21 cellular contexts compared by ENCODE assay signal in the genomic region with DNA sequence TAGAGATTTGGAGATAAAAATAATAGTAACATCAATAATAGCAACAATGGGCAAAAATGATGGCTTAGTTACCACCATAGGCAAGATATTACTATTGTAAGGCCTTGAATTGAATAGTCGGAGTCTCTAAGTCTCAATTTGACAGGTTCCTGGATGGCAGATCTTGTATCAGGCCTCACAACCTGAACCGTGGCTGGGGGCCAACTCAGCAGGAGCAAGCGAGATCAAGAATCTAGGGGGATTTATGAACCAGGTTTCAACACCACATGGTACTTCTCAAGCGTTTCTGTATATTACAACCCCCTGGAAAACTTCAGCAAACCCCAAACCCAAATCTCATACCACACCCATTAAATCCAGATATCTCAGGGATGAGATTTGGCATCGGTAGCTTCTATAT.
DNase-seq lines count a peak whose midpoint lies in the region; ATAC-seq and TF ChIP-seq lines count a peak whose summit lies in the region.
"Had no signal": no experiment of that assay in that cellular context is flagged by ENCODE, and none has a peak within 500 bp of the region (broad histone marks: within the 10 kb centered on the region; RNA-seq: fewer than 3 reads in every experiment).

No MANE protein-coding gene starts in this region.

- H3K27ac ChIP-seq in heart right ventricle, result no peak overlapping the region
- H3K27ac ChIP-seq: BLaER1 had no signal

- no peaks in the 10 kb centered on the region for H3K4me1 ChIP-seq in heart right ventricle

- no peak for ATAC-seq in left ventricle myocardium superior
- ATAC-seq in heart right ventricle, result no peak
- ATAC-seq in GM21825 (IDR thresholded peaks at IDR 0.05; ENCODE audit: unreplicated experiment), result no peak
- ATAC-seq: GM12878 had no signal

- no peaks in the 10 kb centered on the region for H3K36me3 ChIP-seq in heart right ventricle
- H3K36me3 ChIP-seq: BE2C, BLaER1 had no signal

- peaks cover 0 to 7% (median 0%) of the 10 kb centered on the region in 11 donors for H3K9me3 ChIP-seq in heart right ventricle
- H3K9me3 ChIP-seq: BE2C, BLaER1 had no signal

- peak; percentile 16 for DNase-seq in left ventricle myocardium superior
- DNase-seq in heart right ventricle, result no peak
- peak; percentile 24 for DNase-seq in NCI-H69 (lab: John Stamatoyannopoulos, UW)
- peak; percentile 45 for DNase-seq in cerebellum (ENCODE audit: low spot score)
- no peak for DNase-seq in GDM1 (lab: John Stamatoyannopoulos, UW)
- DNase-seq: 8988T; ACHN; BE2C; CD4-positive, alpha-beta memory T cell; CD4-positive, CD25-positive, alpha-beta regulatory T cell; CD8-positive, alpha-beta memory T cell; COR-L47; DMS 273 treated with DMSO at 0.1 percent for 48 hours; DMS153; DMS53; DMS79; DND-41; EL had no signal

- intact Hi-C loops in left ventricle myocardium superior (cut with micrococcal nuclease), result no loop called here
- intact Hi-C loops in heart right ventricle (cut with DNase I), result loop anchor here in 2 of 10 donors (5.0 to 10.0 kb wide), 2 partner anchors 427 to 429 kb away; no protein-coding TSS in a partner anchor

- H3K4me3 ChIP-seq in heart right ventricle, result no peak overlapping the region
- H3K4me3 ChIP-seq: BLaER1, GM12878 had no signal

- H3K27me3 ChIP-seq in heart right ventricle, result no peaks in the 10 kb centered on the region
- H3K27me3 ChIP-seq: BE2C, BLaER1 had no signal

- no peak for TF ChIP-seq CTCF in heart right ventricle (IDR thresholded peaks at IDR 0.05)

- 82 to 87% methylated on average over 5 of the region's 5 CpGs for WGBS in heart right ventricle, 2 donors

Comparison
In these comparisons a context has a peak if more than half of its experiments do, and no peak if none do; other contexts are left out.
1. DNase-seq: peak in left ventricle myocardium superior (single experiment), NCI-H69 (single experiment) and cerebellum (single experiment); none in heart right ventricle (0 of 2) and GDM1 (single experiment).